In genomic region chr15:74291101-74292071, GRCh38 we compare ENCODE assay signal across 9 cellular contexts. TPM values are rescaled to one million over a fixed set of nuclear protein-coding genes. Genes with fewer than 3 reads are reported as not detected.
A peak's percentile ranks its signal among the peaks of the same experiment; 100 is the strongest.
DNase-seq lines count a peak whose midpoint lies in the region; ATAC-seq and TF ChIP-seq lines count a peak whose summit lies in the region.
"Had no signal": no experiment of that assay in that cellular context is flagged by ENCODE, and none has a peak within 500 bp of the region (broad histone marks: within the 10 kb centered on the region; RNA-seq: fewer than 3 reads in every experiment).

No MANE protein-coding gene starts in this region.

- H3K27me3 Mint-ChIP-seq in stimulated activated memory B cell treated with anti-CD40 and anti-IgM and Interleukin-4, amounts not matched to agents 10 μg/mL and 1 μg/mL and 100 μg/mL, for 72 hours = peaks cover 61% of the 10 kb centered on the region

- DNase-seq in A172 (ENCODE audit: low spot score) (peak; percentile 92), GOT3 (lab: John Stamatoyannopoulos, UW) (peak; percentile 35), NCI-H82 treated with DMSO at 0.1 percent for 48 hours (lab: John Stamatoyannopoulos, UW; ENCODE audit: unreplicated experiment) (peak; percentile 87), erythroblast (lab: John Stamatoyannopoulos, UW) (peak; percentile 73 to 81), myocyte (ENCODE audit: low read depth) (peak; percentile 80)
- peak; percentile 59 for DNase-seq in activated CD8-positive, alpha-beta memory T cell treated with anti-CD3 and anti-CD28 coated beads, Interleukin-2, amount 50 U/mL, for 4 hours

- ATAC-seq in stimulated activated memory B cell treated with anti-CD40 and anti-IgM and Interleukin-4, amounts not matched to agents 10 μg/mL and 1 μg/mL and 100 μg/mL, for 72 hours = peak; percentile 52
- no peak for ATAC-seq in HG03045 (IDR thresholded peaks at IDR 0.05; ENCODE audit: unreplicated experiment)

- peaks cover 8% of the 10 kb centered on the region for H3K4me1 Mint-ChIP-seq in stimulated activated memory B cell treated with anti-CD40 and anti-IgM and Interleukin-4, amounts not matched to agents 10 μg/mL and 1 μg/mL and 100 μg/mL, for 72 hours

- no peak overlapping the region for H3K4me3 Mint-ChIP-seq in stimulated activated memory B cell treated with anti-CD40 and anti-IgM and Interleukin-4, amounts not matched to agents 10 μg/mL and 1 μg/mL and 100 μg/mL, for 72 hours

- no peak overlapping the region for H3K27ac Mint-ChIP-seq in stimulated activated memory B cell treated with anti-CD40 and anti-IgM and Interleukin-4, amounts not matched to agents 10 μg/mL and 1 μg/mL and 100 μg/mL, for 72 hours

- H3K9me3 Mint-ChIP-seq in stimulated activated memory B cell treated with anti-CD40 and anti-IgM and Interleukin-4, amounts not matched to agents 10 μg/mL and 1 μg/mL and 100 μg/mL, for 72 hours = peaks cover 3% of the 10 kb centered on the region

- no peak for TF ChIP-seq POLR2A in erythroblast (IDR thresholded peaks at IDR 0.05; ENCODE audit: low read length)

- H3K36me3 Mint-ChIP-seq in stimulated activated memory B cell treated with anti-CD40 and anti-IgM and Interleukin-4, amounts not matched to agents 10 μg/mL and 1 μg/mL and 100 μg/mL, for 72 hours = no peaks in the 10 kb centered on the region

RNA-seq across cellular contexts. Expression of gene CCDC33, which starts 55.3 kb away (rescaled TPM):
- 0.24 TPM in 1 of 2 replicates, not detected in the other for total RNA-seq in A172 (2014; rRNA removed; shearing (Covaris generic))
- total RNA-seq in myocyte = not detected in 2 replicates
- 0.10 TPM for polyA plus RNA-seq in myocyte (2012)
- total RNA-seq: mononuclear cell had no signal

Comparison
In these comparisons a context has a peak if more than half of its experiments do, and no peak if none do; other contexts are left out.
1. DNase-seq: peak in every context shown above with its lines; median percentile 92 in A172; 87 in NCI-H82 treated with DMSO at 0.1 percent for 48 hours; 80 in myocyte; 77 in erythroblast; 59 in activated CD8-positive, alpha-beta memory T cell treated with anti-CD3 and anti-CD28 coated beads, Interleukin-2, amount 50 U/mL, for 4 hours; 35 in GOT3.